ENCODE assay signal across 11 cellular contexts in the genomic region with DNA sequence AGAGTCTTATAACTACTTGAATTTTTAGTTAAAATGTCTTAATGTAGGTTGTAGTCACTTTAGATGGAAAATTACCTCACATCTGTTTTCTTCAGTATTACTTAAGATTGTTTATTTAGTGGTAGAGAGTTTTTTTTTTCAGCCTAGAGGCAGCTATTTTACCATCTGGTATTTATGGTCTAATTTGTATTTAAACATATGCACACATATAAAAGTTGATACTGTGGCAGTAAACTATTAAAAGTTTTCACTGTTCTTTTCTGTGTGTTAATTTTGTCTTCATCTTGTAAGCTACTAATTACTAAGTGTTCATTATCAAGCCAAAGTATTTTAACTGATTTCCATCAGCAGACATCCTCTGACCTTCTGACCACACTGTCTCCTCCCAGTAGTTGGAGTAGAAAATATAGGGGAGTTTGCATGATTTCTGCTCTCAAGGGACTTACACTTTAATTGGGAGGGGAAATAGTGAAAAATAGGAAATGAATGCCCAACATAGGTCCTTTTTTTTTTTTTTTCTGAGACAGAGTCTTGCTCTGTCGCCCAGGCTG. TPM values are rescaled to one million over a fixed set of nuclear protein-coding genes. Genes with fewer than 3 reads are reported as not detected.
DNase-seq lines count a peak whose midpoint lies in the region; ATAC-seq and TF ChIP-seq lines count a peak whose summit lies in the region.
"Had no signal": no experiment of that assay in that cellular context is flagged by ENCODE, and none has a peak within 500 bp of the region (broad histone marks: within the 10 kb centered on the region; RNA-seq: fewer than 3 reads in every experiment).

No MANE protein-coding gene starts in this region.

- H3K27ac ChIP-seq in colonic mucosa, result peak overlapping the region; percentile 7
- H3K27ac ChIP-seq: C4-2B, parathyroid adenoma had no signal

- peak overlapping the region; percentile 32 for H3K4me3 Mint-ChIP-seq in activated naive CD4-positive, alpha-beta T cell treated with anti-CD3 and anti-CD28 coated beads for 36 hours
- peak overlapping the region; percentile 41 for H3K4me3 Mint-ChIP-seq in stimulated activated effector memory CD8-positive, alpha-beta T cell treated with anti-CD3 and anti-CD28 coated beads, Interleukin-12 subunit alpha, Interleukin-12 subunit beta, amount 100 ng/mL, for 72 hours

- H3K27me3 ChIP-seq in colonic mucosa, result no peaks in the 10 kb centered on the region

- peaks cover 56% of the 10 kb centered on the region for H3K4me1 Mint-ChIP-seq in activated naive CD4-positive, alpha-beta T cell treated with anti-CD3 and anti-CD28 coated beads for 36 hours (ENCODE audit: low read depth)
- peaks cover 59% of the 10 kb centered on the region for H3K4me1 Mint-ChIP-seq in stimulated activated effector memory CD8-positive, alpha-beta T cell treated with anti-CD3 and anti-CD28 coated beads, Interleukin-12 subunit alpha, Interleukin-12 subunit beta, amount 100 ng/mL, for 72 hours

- intact Hi-C loops in activated naive CD4-positive, alpha-beta T cell treated with anti-CD3 and anti-CD28 coated beads for 36 hours (cut with micrococcal nuclease), result loop anchor here (5.0 kb wide), 2 partner anchors 1232 to 1357 kb away; a partner anchor contains a TSS
- intact Hi-C loops in colonic mucosa (cut with DNase I), result no loop called here

- no peaks in the 10 kb centered on the region for H3K36me3 ChIP-seq in colonic mucosa

- peaks cover 42% of the 10 kb centered on the region for H3K36me3 Mint-ChIP-seq in activated naive CD4-positive, alpha-beta T cell treated with anti-CD3 and anti-CD28 coated beads for 36 hours (ENCODE audit: low read depth)
- H3K36me3 Mint-ChIP-seq in stimulated activated effector memory CD8-positive, alpha-beta T cell treated with anti-CD3 and anti-CD28 coated beads, Interleukin-12 subunit alpha, Interleukin-12 subunit beta, amount 100 ng/mL, for 72 hours, result peaks cover 60% of the 10 kb centered on the region

- CTCF ChIA-PET in activated naive CD4-positive, alpha-beta T cell treated with anti-CD3 and anti-CD28 coated beads for 36 hours (lab: Charles Lee), result interaction anchor here (0.6 to 1.9 kb wide), 2 partner anchors 19 to 23 kb away, joined by 3 to 4 read pairs; no protein-coding TSS in a partner anchor

- H3K9me3 Mint-ChIP-seq in activated naive CD4-positive, alpha-beta T cell treated with anti-CD3 and anti-CD28 coated beads for 36 hours, result no peaks in the 10 kb centered on the region
- H3K9me3 Mint-ChIP-seq in stimulated activated effector memory CD8-positive, alpha-beta T cell treated with anti-CD3 and anti-CD28 coated beads, Interleukin-12 subunit alpha, Interleukin-12 subunit beta, amount 100 ng/mL, for 72 hours, result no peaks in the 10 kb centered on the region

- ATAC-seq in stimulated activated effector memory CD8-positive, alpha-beta T cell treated with anti-CD3 and anti-CD28 coated beads, Interleukin-12 subunit alpha, Interleukin-12 subunit beta, amount 100 ng/mL, for 72 hours, result no peak

- DNase-seq in activated naive CD4-positive, alpha-beta T cell treated with anti-CD3 and anti-CD28 coated beads for 36 hours, result no peak
- DNase-seq in activated naive CD4-positive, alpha-beta T cell treated with anti-CD3 and anti-CD28 coated beads, Interleukin-2, amount 50 U/mL, for 16 hours, result no peak
- DNase-seq in NAMALWA (ENCODE audit: low spot score) (peak; percentile 66), colonic mucosa (no peak), A172 (ENCODE audit: low spot score) (no peak), MV-4-11 (lab: John Stamatoyannopoulos, UW) (no peak), KG1 (lab: John Stamatoyannopoulos, UW) (no peak)
- DNase-seq in stimulated activated effector memory CD8-positive, alpha-beta T cell treated with anti-CD3 and anti-CD28 coated beads, Interleukin-12 subunit alpha, Interleukin-12 subunit beta, amount 100 ng/mL, for 72 hours (ENCODE audit: low spot score in 2 of 2), result no peak
- DNase-seq: NCI-H2107 had no signal

- no peak for TF ChIP-seq CTCF in colonic mucosa (IDR thresholded peaks at IDR 0.05)

- no peak overlapping the region for H3K4me3 ChIP-seq in colonic mucosa

- peak overlapping the region; percentile 74 for H3K27ac Mint-ChIP-seq in activated naive CD4-positive, alpha-beta T cell treated with anti-CD3 and anti-CD28 coated beads for 36 hours
- H3K27ac Mint-ChIP-seq in stimulated activated effector memory CD8-positive, alpha-beta T cell treated with anti-CD3 and anti-CD28 coated beads, Interleukin-12 subunit alpha, Interleukin-12 subunit beta, amount 100 ng/mL, for 72 hours, result peak overlapping the region; percentile 82

- no peak overlapping the region for H3K9ac ChIP-seq in colonic mucosa (ENCODE audit: low read depth in 2 of 2, low read length in 2 of 2)
- H3K9ac ChIP-seq: parathyroid adenoma had no signal

- H3K9me3 ChIP-seq in colonic mucosa, result no peaks in the 10 kb centered on the region

- H3K4me1 ChIP-seq in colonic mucosa, result no peaks in the 10 kb centered on the region
- H3K4me1 ChIP-seq: parathyroid adenoma had no signal

- H3K27me3 Mint-ChIP-seq in activated naive CD4-positive, alpha-beta T cell treated with anti-CD3 and anti-CD28 coated beads for 36 hours (ENCODE audit: low read depth), result no peaks in the 10 kb centered on the region

RNA-seq across cellular contexts. Expression of a gene that starts 4.3 kb away (rescaled TPM):
- total RNA-seq in activated naive CD4-positive, alpha-beta T cell treated with anti-CD3 and anti-CD28 coated beads for 36 hours, result 100 to 1,000 TPM; 132 to 141 TPM
- total RNA-seq in colonic mucosa, result 1 to 10 TPM; 4.3 to 4.9 TPM
- 14.7 and 23.2 TPM in 2 replicates for total RNA-seq in A172 (2014; rRNA removed; shearing (Covaris generic))
